Comparison of ENCODE assay signal across 13 cellular contexts in the genomic region with DNA sequence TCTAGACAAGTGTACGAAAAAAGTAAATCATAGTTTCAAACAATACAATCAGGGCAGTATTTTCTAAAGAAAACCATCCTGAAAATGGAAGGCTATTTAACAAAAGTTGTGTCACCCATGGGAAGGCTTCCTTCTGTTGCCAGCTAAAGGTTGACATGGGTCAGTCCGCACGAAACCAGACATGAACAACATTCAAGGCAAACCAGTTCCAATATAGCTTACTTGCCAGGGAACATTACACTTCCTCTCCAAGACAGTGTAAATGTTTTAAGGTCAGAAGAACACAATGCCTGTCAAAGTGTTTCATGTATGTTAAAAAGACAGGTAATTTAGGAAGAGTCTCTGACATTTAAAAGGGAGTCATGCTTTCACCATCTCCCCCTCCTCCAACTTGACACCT.
DNase-seq lines count a peak whose midpoint lies in the region; ATAC-seq and TF ChIP-seq lines count a peak whose summit lies in the region.
"Had no signal": no experiment of that assay in that cellular context is flagged by ENCODE, and none has a peak within 500 bp of the region (broad histone marks: within the 10 kb centered on the region; RNA-seq: fewer than 3 reads in every experiment).

No MANE protein-coding gene starts in this region.

- H3K27ac ChIP-seq in endodermal cell (ENCODE audit: low read depth, low read length) = peak overlapping the region; percentile 72
- H3K27ac ChIP-seq: PC-9 had no signal

- intact Hi-C loops in sciatic nerve (cut with DNase I) = loop anchor here (1.0 kb wide), 1 partner anchor 7 kb away; no protein-coding TSS in a partner anchor

- H3K4me1 ChIP-seq in endodermal cell (ENCODE audit: control insufficient read depth, insufficient read depth, low read length) = no peaks in the 10 kb centered on the region
- H3K4me1 ChIP-seq: Caco-2 had no signal

- ATAC-seq in sciatic nerve (peak; percentile 48), GM18861 (IDR thresholded peaks at IDR 0.05; ENCODE audit: unreplicated experiment) (no peak)
- ATAC-seq: HCT116 had no signal

- WGBS in endodermal cell (ENCODE audit: insufficient coverage in 1 of 2, insufficient read length in 1 of 2), 2 experiments = 95 to 100% methylated on average over 1 to 3 of the region's 3 CpGs

- H3K27me3 Mint-ChIP-seq in endodermal cell (ENCODE audit: insufficient read depth) (no peaks in the 10 kb centered on the region), chondrocyte (ENCODE audit: low read depth) (no peaks in the 10 kb centered on the region)

- no peak overlapping the region for H3K9ac ChIP-seq in endodermal cell (ENCODE audit: extremely low read depth, low read length, poor library complexity, severe bottlenecking)

- H3K27me3 ChIP-seq in endodermal cell (ENCODE audit: control insufficient read depth, insufficient read depth, low read length, poor library complexity, severe bottlenecking) = no peaks in the 10 kb centered on the region

- TF ChIP-seq CTCF in endodermal cell (conservative IDR thresholded peaks at IDR 0.05) (no peak), chondrocyte (IDR thresholded peaks at IDR 0.05) (no peak)

- H3K4me3 ChIP-seq in endodermal cell (ENCODE audit: low read length) = no peak overlapping the region
- H3K4me3 ChIP-seq: PC-9 had no signal

- H3K9me3 ChIP-seq in endodermal cell (ENCODE audit: control insufficient read depth, low read length) = no peaks in the 10 kb centered on the region
- H3K9me3 ChIP-seq: Caco-2 had no signal

- H3K27ac Mint-ChIP-seq in endodermal cell (no peak overlapping the region), chondrocyte (ENCODE audit: unreplicated experiment) (no peak overlapping the region)

- H3K9me3 Mint-ChIP-seq in endodermal cell = no peaks in the 10 kb centered on the region
- no peaks in the 10 kb centered on the region for H3K9me3 Mint-ChIP-seq in chondrocyte (ENCODE audit: low read depth)

- DNase-seq in DMS79 (lab: John Stamatoyannopoulos, UW) (peak; percentile 44), NCI-H1930 (lab: John Stamatoyannopoulos, UW) (peak; percentile 87 to 95), endodermal cell (no peak), sciatic nerve (ENCODE audit: low spot score) (no peak), chondrocyte (ENCODE audit: low spot score) (no peak), T-helper 2 cell (no peak)
- DNase-seq: Caco-2, KG1, NCI-H774, PC-9, SW 1271 had no signal

- H3K4me3 Mint-ChIP-seq in endodermal cell (no peak overlapping the region), chondrocyte (ENCODE audit: unreplicated experiment) (no peak overlapping the region)

- H3K36me3 Mint-ChIP-seq in endodermal cell (ENCODE audit: low read depth) (no peaks in the 10 kb centered on the region), chondrocyte (ENCODE audit: low read depth) (no peaks in the 10 kb centered on the region)

- H3K4me1 Mint-ChIP-seq in endodermal cell (peaks cover 3% of the 10 kb centered on the region), chondrocyte (ENCODE audit: low read depth) (no peaks in the 10 kb centered on the region)

- no peaks in the 10 kb centered on the region for H3K36me3 ChIP-seq in endodermal cell (ENCODE audit: control insufficient read depth, insufficient read depth, low read length)

Comparison
In these comparisons a context has a peak if more than half of its experiments do, and no peak if none do; other contexts are left out.
1. DNase-seq: peak in DMS79 (single experiment) and NCI-H1930 (2 of 2); none in endodermal cell (single experiment), sciatic nerve (single experiment), chondrocyte (single experiment) and T-helper 2 cell (0 of 5).